In the genomic region with DNA sequence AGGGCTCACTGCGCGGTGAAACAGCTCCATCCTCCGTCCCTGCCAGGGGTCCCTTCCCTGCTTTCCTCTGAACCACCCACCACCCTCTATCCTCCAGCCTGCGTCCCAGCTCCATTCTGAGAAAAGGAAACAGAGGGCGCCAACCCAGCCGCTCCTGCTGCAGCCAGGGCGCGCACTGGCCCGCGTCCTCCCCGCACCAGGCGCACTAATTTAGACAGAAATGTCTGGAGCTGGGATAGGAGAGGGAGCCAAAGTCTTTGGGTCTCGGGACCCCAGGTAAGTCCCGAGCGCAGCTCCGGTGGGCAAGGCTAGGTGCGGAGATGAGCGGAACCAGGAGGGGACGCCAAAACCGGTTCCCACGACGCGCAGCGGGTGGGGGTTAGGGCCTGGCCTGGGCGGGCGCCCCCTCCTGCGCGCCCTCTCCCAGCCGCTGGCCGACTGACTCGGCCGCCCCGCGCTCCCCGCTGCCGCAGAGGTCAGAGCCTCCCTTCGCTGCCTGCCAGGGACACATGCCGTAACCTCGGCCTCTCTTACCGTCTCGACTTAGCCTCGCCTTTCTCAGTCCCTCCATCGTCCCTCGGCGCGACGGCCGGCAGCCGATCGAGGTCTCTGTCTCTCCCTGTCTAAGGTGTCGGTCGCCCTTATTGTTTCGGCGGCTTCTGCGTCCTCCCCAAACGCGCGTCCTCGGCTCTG, we compare ENCODE assay signal across 8 cellular contexts. TPM values are rescaled to one million over a fixed set of nuclear protein-coding genes. Genes with fewer than 3 reads are reported as not detected.
DNase-seq lines count a peak whose midpoint lies in the region; ATAC-seq and TF ChIP-seq lines count a peak whose summit lies in the region.

No MANE protein-coding gene starts in this region.

- H3K27me3 ChIP-seq in CD8-positive, alpha-beta memory T cell (ENCODE audit: insufficient read depth, low read length, poor library complexity, severe bottlenecking), result peaks cover 38% of the 10 kb centered on the region
- peaks cover 38 to 96% of the 10 kb centered on the region in 2 donors for H3K27me3 ChIP-seq in left lung

- CTCF ChIA-PET in CD8-positive, alpha-beta memory T cell (lab: Charles Lee), result interaction anchor here (1.1 to 1.6 kb wide), 3 partner anchors 9 to 271 kb away, joined by 4 to 5 read pairs (median 4); no protein-coding TSS in a partner anchor

- H3K27me3 Mint-ChIP-seq in CD8-positive, alpha-beta memory T cell, result peaks cover 32 to 57% of the 10 kb centered on the region in 2 donors
- peaks cover 56% of the 10 kb centered on the region for H3K27me3 Mint-ChIP-seq in central memory CD8-positive, alpha-beta T cell

- no peak for ATAC-seq in central memory CD8-positive, alpha-beta T cell (replicated peaks; ENCODE audit: extremely low read depth, poor library complexity, severe bottlenecking)
- no peak for ATAC-seq in left lung
- ATAC-seq in HG03565 (IDR thresholded peaks at IDR 0.05; ENCODE audit: unreplicated experiment), result no peak

- intact Hi-C loops in left lung (cut with DNase I), result loop anchor here in 1 of 2 donors (10.0 kb wide), 1 partner anchor 109 kb away; no protein-coding TSS in a partner anchor

- peaks cover 10 to 23% (median 14%) of the 10 kb centered on the region in 3 donors for H3K4me1 Mint-ChIP-seq in CD8-positive, alpha-beta memory T cell
- H3K4me1 Mint-ChIP-seq in central memory CD8-positive, alpha-beta T cell, result peaks cover 28% of the 10 kb centered on the region

- no peaks in the 10 kb centered on the region for H3K9me3 ChIP-seq in CD8-positive, alpha-beta memory T cell (ENCODE audit: low read length)
- H3K9me3 ChIP-seq in left lung, result no peaks in the 10 kb centered on the region

- peak overlapping the region; percentile 49 for H3K4me3 ChIP-seq in CD8-positive, alpha-beta memory T cell (ENCODE audit: low read length)
- H3K4me3 ChIP-seq in left lung, result peak overlapping the region; percentile 35 to 40

- peaks cover 0 to 2% (median 2%) of the 10 kb centered on the region in 3 donors for H3K36me3 Mint-ChIP-seq in CD8-positive, alpha-beta memory T cell
- peaks cover 11% of the 10 kb centered on the region for H3K36me3 Mint-ChIP-seq in central memory CD8-positive, alpha-beta T cell (ENCODE audit: insufficient read depth)

- H3K4me3 Mint-ChIP-seq in CD8-positive, alpha-beta memory T cell, result peak overlapping the region; percentile 84 to 98 (median 90)
- peak overlapping the region; percentile 71 for H3K4me3 Mint-ChIP-seq in central memory CD8-positive, alpha-beta T cell

- H3K27ac Mint-ChIP-seq in CD8-positive, alpha-beta memory T cell, result peak overlapping the region in 4 of 8 donors; percentile 36 to 90 (median 60)
- no peak overlapping the region for H3K27ac Mint-ChIP-seq in central memory CD8-positive, alpha-beta T cell (ENCODE audit: low read depth)

- no peak for TF ChIP-seq CTCF in left lung (IDR thresholded peaks at IDR 0.05)

- peaks cover 16% of the 10 kb centered on the region for H3K4me1 ChIP-seq in CD8-positive, alpha-beta memory T cell (ENCODE audit: insufficient read depth, low read length)
- H3K4me1 ChIP-seq in left lung, result peaks cover 6 to 15% of the 10 kb centered on the region in 2 donors

- POLR2A ChIA-PET in CD8-positive, alpha-beta memory T cell (lab: Charles Lee), result no interaction called here

- no peak overlapping the region for H3K27ac ChIP-seq in CD8-positive, alpha-beta memory T cell (ENCODE audit: low read depth, low read length)
- H3K27ac ChIP-seq in left lung, result peak overlapping the region; percentile 45 to 65
- peak overlapping the region; percentile 95 for H3K27ac ChIP-seq in substantia nigra (ENCODE audit: low read depth, low read length, poor library complexity, severe bottlenecking)

- DNase-seq in CD8-positive, alpha-beta memory T cell, result no peak
- DNase-seq in M059J (ENCODE audit: low read depth) (peak; percentile 43), left lung (peak; percentile 30 to 68), substantia nigra (lab: John Stamatoyannopoulos, UW) (peak in 40 of 49 donors; percentile 20 to 76 (median 56)), LoVo (ENCODE audit: low spot score) (no peak), cerebellar nuclear complex (lab: John Stamatoyannopoulos, UW) (no peak)
- DNase-seq in central memory CD8-positive, alpha-beta T cell (ENCODE audit: low spot score in 2 of 2), result no peak

- H3K9me3 Mint-ChIP-seq in CD8-positive, alpha-beta memory T cell, result no peaks in the 10 kb centered on the region
- no peaks in the 10 kb centered on the region for H3K9me3 Mint-ChIP-seq in central memory CD8-positive, alpha-beta T cell

- H3K36me3 ChIP-seq in CD8-positive, alpha-beta memory T cell (ENCODE audit: insufficient read depth, low read length), result no peaks in the 10 kb centered on the region
- H3K36me3 ChIP-seq in left lung, result no peaks in the 10 kb centered on the region

RNA-seq across cellular contexts. Expression of gene CAMK2N1, which starts 2.0 kb away (rescaled TPM):
- total RNA-seq in CD8-positive, alpha-beta memory T cell, result 1 to 10 TPM; 2.8 TPM
- polyA plus RNA-seq in CD8-positive, alpha-beta memory T cell, result 1.7 TPM
- total RNA-seq in M059J (2014; rRNA removed; shearing (Covaris generic)), result 5.2 and 7.2 TPM in 2 replicates
- total RNA-seq in left lung, result 10 to 100 TPM; 17.9 to 42.2 TPM

RNA-seq across cellular contexts. Expression of gene MUL1, which starts 24.0 kb away (rescaled TPM):
- 10 to 100 TPM; 21.3 to 23.3 TPM for total RNA-seq in CD8-positive, alpha-beta memory T cell
- polyA plus RNA-seq in CD8-positive, alpha-beta memory T cell, result 42.2 TPM
- 38.3 and 48.8 TPM in 2 replicates for total RNA-seq in M059J (2014; rRNA removed; shearing (Covaris generic))
- total RNA-seq in left lung, result 10 to 100 TPM; 27.8 to 36.0 TPM

Comparison
In these comparisons a context has a peak if more than half of its experiments do, and no peak if none do; other contexts are left out.
1. DNase-seq: peak in M059J (single experiment), left lung (2 of 2) and substantia nigra (40 of 49); none in CD8-positive, alpha-beta memory T cell (0 of 5), central memory CD8-positive, alpha-beta T cell (0 of 2), LoVo (single experiment) and cerebellar nuclear complex (0 of 2).